9 cellular contexts compared by ENCODE assay signal in the genomic region with DNA sequence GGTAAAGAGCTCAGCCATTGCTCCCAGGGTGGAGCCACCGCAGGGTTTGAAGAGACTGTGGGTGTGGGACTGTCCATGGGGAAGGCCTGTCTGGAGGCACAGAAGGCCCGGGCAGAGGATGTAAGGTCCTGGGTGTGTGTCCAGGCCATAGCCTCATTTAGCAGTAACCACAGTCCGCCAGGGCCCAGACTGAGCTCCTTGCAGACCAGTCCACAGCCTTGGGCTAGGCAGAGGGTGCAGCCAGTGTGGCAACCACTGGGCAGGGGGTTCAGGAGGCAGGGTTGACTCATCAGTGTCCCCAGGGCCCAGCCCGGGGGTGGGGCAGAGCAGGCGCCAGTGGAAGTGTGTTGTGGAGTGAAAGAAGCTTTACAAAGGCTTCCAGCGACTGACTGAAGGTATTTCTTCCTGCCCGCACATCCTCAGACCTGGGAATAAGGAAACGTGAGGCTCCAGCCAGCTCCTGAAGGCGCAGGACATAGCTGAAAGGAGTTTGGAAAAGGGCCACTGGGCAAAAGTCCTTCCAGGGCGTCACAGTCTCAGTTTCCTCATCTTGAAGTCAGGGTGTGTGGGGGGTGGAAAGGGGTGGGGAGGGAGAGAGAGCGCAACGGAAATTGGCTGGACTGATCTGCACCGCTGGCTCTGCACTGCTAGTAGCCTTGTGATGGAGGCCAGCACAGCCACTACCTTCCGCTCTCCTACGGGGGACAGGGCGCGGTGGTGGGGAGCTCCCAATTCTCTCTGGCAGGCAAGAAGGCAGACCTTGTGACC. TPM values are rescaled to one million over a fixed set of nuclear protein-coding genes. Genes with fewer than 3 reads are reported as not detected.
A peak's percentile ranks its signal among the peaks of the same experiment; 100 is the strongest.
DNase-seq lines count a peak whose midpoint lies in the region; ATAC-seq and TF ChIP-seq lines count a peak whose summit lies in the region.
"Had no signal": no experiment of that assay in that cellular context is flagged by ENCODE, and none has a peak within 500 bp of the region (broad histone marks: within the 10 kb centered on the region; RNA-seq: fewer than 3 reads in every experiment).

No MANE protein-coding gene starts in this region.

- TF ChIP-seq CTCF in brain (conservative IDR thresholded peaks at IDR 0.05) (no peak), smooth muscle cell (IDR thresholded peaks at IDR 0.05; ENCODE audit: borderline replicate concordance, insufficient read depth, poor library complexity, severe bottlenecking) (no peak)

- H3K4me3 ChIP-seq in iPS-20b (ENCODE audit: low read length) (peak overlapping the region; percentile 97), smooth muscle cell (peak overlapping the region; percentile 92)

- WGBS in smooth muscle cell (ENCODE audit: low lambda C conversion rate) = 40% methylated on average over 16 of the region's 17 CpGs

- peaks cover 20% of the 10 kb centered on the region for H3K27me3 Mint-ChIP-seq in brain

- H3K27ac ChIP-seq in iPS-20b (ENCODE audit: low read length) = no peak overlapping the region
- peak overlapping the region; percentile 65 for H3K27ac ChIP-seq in smooth muscle cell (ENCODE audit: low read depth)

- H4K20me1 ChIP-seq in smooth muscle cell (ENCODE audit: low read depth) = no peaks in the 10 kb centered on the region

- H3K27ac Mint-ChIP-seq in brain = peak overlapping the region; percentile 90 to 97 (median 93)

- H3K4me1 Mint-ChIP-seq in brain = peaks cover 11% of the 10 kb centered on the region

- H3K4me1 ChIP-seq in iPS-20b (ENCODE audit: insufficient read depth, low read length) (no peaks in the 10 kb centered on the region), smooth muscle cell (ENCODE audit: low read depth) (peaks cover 6% of the 10 kb centered on the region)

- peak overlapping the region; percentile 90; the same call in 1 of the 2 replicates for H3K9ac ChIP-seq in iPS-20b (ENCODE audit: low read depth, low read length)
- H3K9ac ChIP-seq in smooth muscle cell (ENCODE audit: low read depth) = peak overlapping the region; percentile 76

- H3K9me3 ChIP-seq in iPS-20b (ENCODE audit: insufficient read depth, low read depth, low read length) (no peaks in the 10 kb centered on the region), smooth muscle cell (replicated peaks; ENCODE audit: low read depth) (no peaks in the 10 kb centered on the region)

- peaks cover 14% of the 10 kb centered on the region for H3F3A ChIP-seq in smooth muscle cell (ENCODE audit: low read depth)

- H3K4me3 Mint-ChIP-seq in brain = peak overlapping the region; percentile 89 to 99 (median 92)

- no peaks in the 10 kb centered on the region for H3K79me2 ChIP-seq in smooth muscle cell (ENCODE audit: low read depth)

- peak overlapping the region; percentile 89 for H3K4me2 ChIP-seq in smooth muscle cell

- H3K27me3 ChIP-seq in iPS-20b (ENCODE audit: insufficient read depth, low read length) = peaks cover 18% of the 10 kb centered on the region
- H3K27me3 ChIP-seq in smooth muscle cell (ENCODE audit: low read depth) = no peaks in the 10 kb centered on the region

- H3K36me3 ChIP-seq in iPS-20b (ENCODE audit: insufficient read depth, low read depth, low read length) = no peaks in the 10 kb centered on the region
- no peaks in the 10 kb centered on the region for H3K36me3 ChIP-seq in smooth muscle cell (ENCODE audit: low read depth)

- no peaks in the 10 kb centered on the region for H3K36me3 Mint-ChIP-seq in brain

- DNase-seq in AML-193 (lab: John Stamatoyannopoulos, UW) (peak; percentile 47 to 54), NOMO-1 treated with DMSO at 0.1 percent for 48 hours (lab: John Stamatoyannopoulos, UW; ENCODE audit: unreplicated experiment) (peak; percentile 53), smooth muscle cell (lab: John Stamatoyannopoulos, UW; ENCODE audit: unreplicated experiment) (no peak), NCI-H1436 (lab: John Stamatoyannopoulos, UW) (no peak), NCI-H1417 treated with DMSO at 0.1 percent for 48 hours (lab: John Stamatoyannopoulos, UW) (no peak)

- peaks cover 0 to 16% (median 0%) of the 10 kb centered on the region in 5 experiments for H3K9me3 Mint-ChIP-seq in brain

- ATAC-seq in GM19328 (IDR thresholded peaks at IDR 0.05; ENCODE audit: unreplicated experiment) = peak; percentile 19

- peak overlapping the region; percentile 81 for H2AFZ ChIP-seq in smooth muscle cell (ENCODE audit: low read depth)

RNA-seq across cellular contexts. Expression of a gene that starts 27.8 kb away (rescaled TPM):
- polyA plus RNA-seq in brain (ENCODE audit: insufficient read depth, low read depth, low replicate concordance) (1.0 TPM), smooth muscle cell (9.4 and 12.1 TPM in 2 replicates)
- total RNA-seq in smooth muscle cell = 6.8 and 13.5 TPM in 2 replicates
- total RNA-seq: LHCN-M2 had no signal

Comparison
In these comparisons a context has a peak if more than half of its experiments do, and no peak if none do; other contexts are left out.
1. DNase-seq: peak in AML-193 (2 of 2) and NOMO-1 treated with DMSO at 0.1 percent for 48 hours (single experiment); none in smooth muscle cell (single experiment), NCI-H1436 (single experiment) and NCI-H1417 treated with DMSO at 0.1 percent for 48 hours (single experiment).